ENCODE assay signal across 1 cellular context in the genomic region with DNA sequence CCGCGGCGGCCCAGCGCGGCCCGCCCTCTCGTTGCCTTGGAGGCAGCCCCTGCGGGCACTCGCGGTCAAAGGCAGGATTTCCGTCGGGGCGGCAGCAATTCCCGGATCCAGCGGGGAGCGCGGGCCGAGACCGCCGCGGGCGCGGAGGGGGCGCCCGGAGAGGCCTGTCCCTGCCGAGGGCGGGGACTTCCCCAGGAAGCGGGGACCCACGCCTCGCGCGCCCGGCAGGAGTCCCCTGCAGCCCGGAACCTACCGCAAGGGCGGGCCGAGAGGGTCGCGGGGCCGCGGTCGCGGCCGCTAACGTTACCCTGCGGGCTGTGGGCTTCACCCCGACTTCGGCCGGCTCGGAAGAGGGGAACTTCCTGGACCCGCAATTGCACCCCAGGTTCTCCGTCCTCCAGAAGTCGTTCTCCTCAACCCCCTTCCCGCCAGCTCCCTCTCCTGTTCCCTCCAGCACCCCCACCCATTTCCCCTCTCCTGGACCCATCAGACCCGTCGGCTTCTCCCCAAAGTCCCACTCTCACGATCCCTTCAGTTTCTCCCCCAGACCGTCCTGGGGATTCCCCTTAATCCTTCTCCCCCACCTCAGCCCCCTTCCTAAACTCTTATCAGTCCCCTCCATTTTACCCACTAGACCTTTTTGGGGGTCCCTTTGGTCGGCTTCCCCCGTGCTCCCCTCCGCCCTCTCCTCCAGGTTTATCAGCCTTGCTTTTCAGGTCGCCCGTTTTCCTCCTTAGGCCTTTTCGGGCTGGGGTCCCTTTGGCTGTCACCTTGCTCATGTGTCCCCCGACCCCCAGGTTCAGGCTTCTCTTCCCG.
TF ChIP-seq lines count a peak whose summit lies in the region.

No MANE protein-coding gene starts in this region.

TF ChIP-seq in IMR-90, 13 proteins besides CTCF, POLR2A, EP300 and RAD21 (continued from another document):
- TF ChIP-seq ELK1 (IDR thresholded peaks at IDR 0.05; ENCODE audit: borderline replicate concordance, low read depth, low read length) (no peak), MXI1 (IDR thresholded peaks at IDR 0.05; ENCODE audit: borderline replicate concordance, low read depth, low read length) (no peak), USF2 (IDR thresholded peaks at IDR 0.05; ENCODE audit: low read depth, low read length) (no peak), FOS (IDR thresholded peaks at IDR 0.05; ENCODE audit: low read depth, low read length) (no peak), BHLHE40 (IDR thresholded peaks at IDR 0.05; ENCODE audit: low read depth, low read length) (no peak)
